ENCODE assay signal across 14 cellular contexts in genomic region chr20:40931348-40932044, GRCh38.
"Had no signal": no experiment of that assay in that cellular context is flagged by ENCODE, and none has a peak within 500 bp of the region (broad histone marks: within the 10 kb centered on the region; RNA-seq: fewer than 3 reads in every experiment).

No MANE protein-coding gene starts in this region.

- ATAC-seq: activated T-helper 17 cell treated with anti-CD3 and anti-CD28 coated beads, Interleukin-2, amount 50 U/mL, for 72 hours; gastroesophageal sphincter; naive thymus-derived CD8-positive, alpha-beta T cell had no signal

- H3K36me3 ChIP-seq: cardiac muscle cell, gastroesophageal sphincter, left ventricle myocardium inferior, neutrophil, tibial artery had no signal

- H3K4me1 ChIP-seq: gastroesophageal sphincter, left ventricle myocardium inferior, tibial artery had no signal

- H3K27ac ChIP-seq: cardiac muscle cell, dorsolateral prefrontal cortex, gastroesophageal sphincter, left ventricle myocardium inferior, neutrophil, tibial artery had no signal

- DNase-seq: activated CD4-positive, CD25-positive, alpha-beta regulatory T cell treated with anti-CD3 and anti-CD28 coated beads, Interleukin-2, amount 50 U/mL, for 72 hours; activated naive CD4-positive, alpha-beta T cell treated with anti-CD3 and anti-CD28 coated beads, Interleukin-2, amount 50 U/mL, for 16 hours; erythroblast; left ventricle myocardium inferior; mesenchymal stem cell; naive thymus-derived CD8-positive, alpha-beta T cell; stimulated activated CD4-positive, alpha-beta T cell treated with anti-CD3 and anti-CD28 coated beads, Interleukin-12 subunit alpha, Interleukin-12 subunit beta, amount 100 ng/mL, for 4 hours; stimulated activated CD4-positive, alpha-beta T cell treated with anti-CD3 and anti-CD28 coated beads, Interleukin-2, amount 100 ng/mL, for 24 hours; tibial artery had no signal

- H3K4me3 ChIP-seq: cardiac muscle cell, dorsolateral prefrontal cortex, gastroesophageal sphincter, left ventricle myocardium inferior, tibial artery had no signal

- H3K27me3 ChIP-seq: cardiac muscle cell, neutrophil, tibial artery had no signal

- H3K9me3 ChIP-seq: gastroesophageal sphincter, left ventricle myocardium inferior, neutrophil, tibial artery had no signal
